Comparison of ENCODE assay signal across 11 cellular contexts in the genomic region with DNA sequence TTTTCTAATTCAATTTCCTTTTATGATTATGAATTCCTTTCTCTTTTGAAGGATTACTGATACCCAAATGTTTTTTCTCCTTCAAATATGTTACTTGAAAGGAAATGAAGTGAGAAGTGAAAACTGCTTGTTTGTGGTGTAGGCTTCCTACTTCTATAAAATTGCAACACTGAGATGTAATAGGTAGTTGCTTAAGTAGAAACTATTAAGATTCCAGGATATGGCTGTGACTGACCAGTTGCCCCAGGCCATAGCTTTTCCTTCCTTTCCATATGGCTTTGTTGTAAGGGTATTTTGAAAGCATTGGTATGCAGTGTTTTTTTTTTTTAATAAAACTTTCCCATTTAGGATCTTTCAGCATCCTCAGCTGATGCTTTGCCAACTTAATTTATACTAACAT. TPM values are rescaled to one million over a fixed set of nuclear protein-coding genes. Genes with fewer than 3 reads are reported as not detected.
DNase-seq lines count a peak whose midpoint lies in the region; ATAC-seq and TF ChIP-seq lines count a peak whose summit lies in the region.
"Had no signal": no experiment of that assay in that cellular context is flagged by ENCODE, and none has a peak within 500 bp of the region (broad histone marks: within the 10 kb centered on the region; RNA-seq: fewer than 3 reads in every experiment).

No MANE protein-coding gene starts in this region.

- H3K36me3 ChIP-seq in upper lobe of right lung = peaks cover 5% of the 10 kb centered on the region
- H3K36me3 ChIP-seq: ovary had no signal

- peaks cover 4% of the 10 kb centered on the region for H3K4me1 Mint-ChIP-seq in activated T-cell treated with anti-CD3 and anti-CD28 coated beads, Interleukin-2, amount 50 U/mL, for 72 hours (ENCODE audit: low read depth)

- TF ChIP-seq CTCF in epithelial cell of proximal tubule (conservative IDR thresholded peaks at IDR 0.05; ENCODE audit: low read depth, low read length) = no peak
- TF ChIP-seq CTCF in upper lobe of right lung (IDR thresholded peaks at IDR 0.05) = no peak

- H3K27ac ChIP-seq in upper lobe of right lung = no peak overlapping the region
- H3K27ac ChIP-seq: ovary had no signal

- H3K27ac Mint-ChIP-seq in activated T-cell treated with anti-CD3 and anti-CD28 coated beads, Interleukin-2, amount 50 U/mL, for 72 hours = no peak overlapping the region

- no peaks in the 10 kb centered on the region for H3K36me3 Mint-ChIP-seq in activated T-cell treated with anti-CD3 and anti-CD28 coated beads, Interleukin-2, amount 50 U/mL, for 72 hours (ENCODE audit: insufficient read depth in 2 of 2)

- no peaks in the 10 kb centered on the region for H3K9me3 ChIP-seq in upper lobe of right lung
- H3K9me3 ChIP-seq: ovary had no signal

- no peaks in the 10 kb centered on the region for H3K27me3 Mint-ChIP-seq in activated T-cell treated with anti-CD3 and anti-CD28 coated beads, Interleukin-2, amount 50 U/mL, for 72 hours (ENCODE audit: low read depth)

- no peak overlapping the region for H3K4me3 Mint-ChIP-seq in activated T-cell treated with anti-CD3 and anti-CD28 coated beads, Interleukin-2, amount 50 U/mL, for 72 hours

- DNase-seq in SKM-1 treated with dmso at 0.1 percent for 144 hours (lab: John Stamatoyannopoulos, UW; ENCODE audit: unreplicated experiment) = peak; percentile 42
- DNase-seq in SKM-1 (lab: John Stamatoyannopoulos, UW; ENCODE audit: unreplicated experiment) = no peak
- peak; percentile 90 for DNase-seq in NOMO-1 treated with DMSO at 0.1 percent for 48 hours (lab: John Stamatoyannopoulos, UW; ENCODE audit: unreplicated experiment)
- DNase-seq in epithelial cell of proximal tubule (ENCODE audit: low read depth) = peak; percentile 25
- no peak for DNase-seq in upper lobe of right lung
- no peak for DNase-seq in sciatic nerve (ENCODE audit: low spot score)
- no peak for DNase-seq in effector CD8-positive, alpha-beta T cell (lab: John Stamatoyannopoulos, UW)
- no peak for DNase-seq in activated T-cell treated with anti-CD3 and anti-CD28 coated beads, Interleukin-2, amount 50 U/mL, for 72 hours
- DNase-seq: aorta, hippocampal formation, ovary had no signal

- peaks cover 43% of the 10 kb centered on the region for H3K4me1 ChIP-seq in upper lobe of right lung

- H3K27me3 ChIP-seq in upper lobe of right lung = no peaks in the 10 kb centered on the region
- H3K27me3 ChIP-seq: ovary had no signal

- ATAC-seq in upper lobe of right lung (peak; percentile 76), sciatic nerve (no peak)
- ATAC-seq in activated T-cell treated with anti-CD3 and anti-CD28 coated beads, Interleukin-2, amount 50 U/mL, for 72 hours (replicated peaks in 1 of 2) = no peak

- intact Hi-C loops in upper lobe of right lung (cut with DNase I) (no loop called here), sciatic nerve (cut with DNase I) (no loop called here)

- no peaks in the 10 kb centered on the region for H3K9me3 Mint-ChIP-seq in activated T-cell treated with anti-CD3 and anti-CD28 coated beads, Interleukin-2, amount 50 U/mL, for 72 hours

- H3K4me3 ChIP-seq in epithelial cell of proximal tubule (ENCODE audit: low read depth, low read length) (no peak overlapping the region), upper lobe of right lung (no peak overlapping the region)
- H3K4me3 ChIP-seq: ovary had no signal

RNA-seq across cellular contexts. Expression of a gene that starts 28.5 kb away (rescaled TPM):
- total RNA-seq in epithelial cell of proximal tubule (21.6 and 22.0 TPM in 2 replicates), upper lobe of right lung (44.8 TPM), sciatic nerve (71.4 TPM)
- total RNA-seq in activated T-cell treated with anti-CD3 and anti-CD28 coated beads, Interleukin-2, amount 50 U/mL, for 72 hours = 10 to 100 TPM; 36.3 to 39.5 TPM

Comparison
In these comparisons a context has a peak if more than half of its experiments do, and no peak if none do; other contexts are left out.
1. DNase-seq: peak in SKM-1 treated with dmso at 0.1 percent for 144 hours (single experiment), NOMO-1 treated with DMSO at 0.1 percent for 48 hours (single experiment) and epithelial cell of proximal tubule (single experiment); none in SKM-1 (single experiment), upper lobe of right lung (single experiment), sciatic nerve (single experiment), effector CD8-positive, alpha-beta T cell (single experiment) and activated T-cell treated with anti-CD3 and anti-CD28 coated beads, Interleukin-2, amount 50 U/mL, for 72 hours (0 of 2).